ENCODE assay signal across 28 cellular contexts in the genomic region with DNA sequence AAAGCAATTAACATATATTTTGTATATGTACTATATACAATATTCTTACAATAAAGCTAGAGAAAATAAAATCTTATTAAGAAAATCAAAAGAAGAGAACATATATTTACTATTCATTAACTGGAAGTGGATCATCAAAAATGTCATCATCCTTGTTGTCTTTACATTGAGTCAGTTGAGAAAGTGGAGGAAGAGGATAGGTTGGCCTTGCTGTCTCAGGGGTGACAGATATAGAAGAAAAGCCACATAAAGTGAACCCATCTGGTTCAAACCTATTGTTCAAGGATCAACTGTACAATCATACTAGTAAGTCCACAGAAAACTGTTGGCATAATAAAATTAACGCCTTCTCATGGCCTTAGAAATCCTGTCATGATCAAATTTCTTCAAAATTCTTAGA.
"Had no signal": no experiment of that assay in that cellular context is flagged by ENCODE, and none has a peak within 500 bp of the region (broad histone marks: within the 10 kb centered on the region; RNA-seq: fewer than 3 reads in every experiment).

No MANE protein-coding gene starts in this region.

- ATAC-seq: activated CD8-positive, alpha-beta memory T cell treated with anti-CD3 and anti-CD28 coated beads, Interleukin-2, amount 10 ng/mL, durations not matched to agents 7 days and 5 days; K562 had no signal

- H3K36me3 ChIP-seq: cardiac muscle cell, Peyer's patch, SJSA1 had no signal

- H3K27me3 Mint-ChIP-seq: activated B cell treated with CpG ODN at 0.5 μM for 24 hours; activated CD4-positive, alpha-beta T cell treated with anti-CD3 and anti-CD28 coated beads, Interleukin-2, amount 10 ng/mL, durations not matched to agents 24 days and 14 days; activated CD8-positive, alpha-beta memory T cell treated with anti-CD3 and anti-CD28 coated beads, Interleukin-2, amount 10 ng/mL, durations not matched to agents 7 days and 5 days; activated T-cell treated with anti-CD3 and anti-CD28 coated beads, Interleukin-2, amount 50 U/mL, for 24 hours; brain had no signal

- DNase-seq: activated B cell treated with CpG ODN at 0.5 μM for 24 hours; activated CD4-positive, alpha-beta T cell treated with anti-CD3 and anti-CD28 coated beads for 1 hour; activated CD4-positive, alpha-beta T cell treated with anti-CD3 and anti-CD28 coated beads, Interleukin-2, amount 10 ng/mL, durations not matched to agents 24 days and 14 days; activated CD4-positive, alpha-beta T cell treated with anti-CD3 and anti-CD28 coated beads, Interleukin-2, amount 50 U/mL, for 48 hours; activated CD8-positive, alpha-beta memory T cell treated with anti-CD3 and anti-CD28 coated beads, Interleukin-2, amount 10 ng/mL, durations not matched to agents 7 days and 5 days; activated gamma-delta T cell; activated naive CD4-positive, alpha-beta T cell treated with anti-CD3 and anti-CD28 coated beads for 36 hours; activated T-cell treated with anti-CD3 and anti-CD28 coated beads, Interleukin-2, amount 50 U/mL, for 24 hours; amygdala; Karpas-422; MM.1S; NCI-H1436 treated with DMSO at 0.1 percent for 48 hours; NCI-H1930; NCI-H2227 treated with DMSO at 0.1 percent for 48 hours; NCI-H524 treated with DMSO at 0.1 percent for 48 hours; NCI-H774; NK-92 treated with Interleukin-12 subunit alpha and Interleukin-12 subunit beta, amount 100 ng/mL, for 24 hours; Peyer's patch; Right ventricle myocardium superior had no signal

- H3K27me3 ChIP-seq: cardiac muscle cell, Peyer's patch, SJSA1 had no signal

- H3K27ac ChIP-seq: cardiac muscle cell, Peyer's patch, RWPE1, SJSA1 had no signal

- H3K27ac Mint-ChIP-seq: activated B cell treated with CpG ODN at 0.5 μM for 24 hours; activated CD4-positive, alpha-beta T cell treated with anti-CD3 and anti-CD28 coated beads, Interleukin-2, amount 10 ng/mL, durations not matched to agents 24 days and 14 days; activated CD8-positive, alpha-beta memory T cell treated with anti-CD3 and anti-CD28 coated beads, Interleukin-2, amount 10 ng/mL, durations not matched to agents 7 days and 5 days; activated naive CD4-positive, alpha-beta T cell treated with anti-CD3 and anti-CD28 coated beads for 36 hours; activated naive CD8-positive, alpha-beta T cell; activated T-cell treated with anti-CD3 and anti-CD28 coated beads, Interleukin-2, amount 50 U/mL, for 24 hours; activated T-helper 1 cell treated with anti-CD3 and anti-CD28 coated beads, Interleukin-12 subunit alpha, Interleukin-12 subunit beta, Interleukin-2, Interleukin-4 antibody, amounts not matched to agents 30 ng/mL and 10 ng/mL and 1 ng/mL, durations not matched to agents 14 hours and 24 hours and 36 hours; T-helper 1 cell treated with Interleukin-12 subunit alpha and Interleukin-12 subunit beta and Interleukin-4 antibody, amounts not matched to agents 30 μg/mL and 1 μg/mL, for 36 hours had no signal

- H3K4me3 Mint-ChIP-seq: activated B cell treated with CpG ODN at 0.5 μM for 24 hours; activated CD4-positive, alpha-beta T cell treated with anti-CD3 and anti-CD28 coated beads, Interleukin-2, amount 10 ng/mL, durations not matched to agents 24 days and 14 days; activated CD8-positive, alpha-beta memory T cell treated with anti-CD3 and anti-CD28 coated beads, Interleukin-2, amount 10 ng/mL, durations not matched to agents 7 days and 5 days; activated naive CD4-positive, alpha-beta T cell treated with anti-CD3 and anti-CD28 coated beads for 36 hours; activated naive CD8-positive, alpha-beta T cell; activated T-cell treated with anti-CD3 and anti-CD28 coated beads, Interleukin-2, amount 50 U/mL, for 24 hours; activated T-helper 1 cell treated with anti-CD3 and anti-CD28 coated beads, Interleukin-12 subunit alpha, Interleukin-12 subunit beta, Interleukin-2, Interleukin-4 antibody, amounts not matched to agents 30 ng/mL and 10 ng/mL and 1 ng/mL, durations not matched to agents 14 hours and 24 hours and 36 hours; brain; T-helper 1 cell treated with Interleukin-12 subunit alpha and Interleukin-12 subunit beta and Interleukin-4 antibody, amounts not matched to agents 30 μg/mL and 1 μg/mL, for 36 hours had no signal

- H3K4me3 ChIP-seq: cardiac muscle cell, K562, Peyer's patch, SJSA1 had no signal

- H3K9me3 ChIP-seq: Peyer's patch, SJSA1 had no signal

- FAIRE-seq: astrocyte, K562 had no signal

- H3K9me3 Mint-ChIP-seq: activated CD4-positive, alpha-beta T cell treated with anti-CD3 and anti-CD28 coated beads, Interleukin-2, amount 10 ng/mL, durations not matched to agents 24 days and 14 days; activated naive CD4-positive, alpha-beta T cell treated with anti-CD3 and anti-CD28 coated beads for 36 hours; activated T-cell treated with anti-CD3 and anti-CD28 coated beads, Interleukin-2, amount 50 U/mL, for 24 hours; activated T-helper 1 cell treated with anti-CD3 and anti-CD28 coated beads, Interleukin-12 subunit alpha, Interleukin-12 subunit beta, Interleukin-2, Interleukin-4 antibody, amounts not matched to agents 30 ng/mL and 10 ng/mL and 1 ng/mL, durations not matched to agents 14 hours and 24 hours and 36 hours; T-helper 1 cell treated with Interleukin-12 subunit alpha and Interleukin-12 subunit beta and Interleukin-4 antibody, amounts not matched to agents 30 μg/mL and 1 μg/mL, for 36 hours had no signal
